14 cellular contexts compared by ENCODE assay signal in genomic region chr19:55174425-55175116, GRCh38. TPM values are rescaled to one million over a fixed set of nuclear protein-coding genes. Genes with fewer than 3 reads are reported as not detected.
DNase-seq lines count a peak whose midpoint lies in the region; ATAC-seq, FAIRE-seq and TF ChIP-seq lines count a peak whose summit lies in the region.
"Had no signal": no experiment of that assay in that cellular context is flagged by ENCODE, and none has a peak within 500 bp of the region (broad histone marks: within the 10 kb centered on the region; RNA-seq: fewer than 3 reads in every experiment).

No MANE protein-coding gene starts in this region.

- no peak for TF ChIP-seq CTCF in HCT116 (IDR thresholded peaks at IDR 0.05 in 2 of 3, conservative IDR thresholded peaks at IDR 0.05 in 1 of 3; ENCODE audit: borderline replicate concordance in 1 of 3, insufficient read depth in 1 of 3, low read depth in 2 of 3, low read length in 2 of 3)
- no peak for TF ChIP-seq CTCF in K562 (IDR thresholded peaks at IDR 0.05 in 2 of 3, conservative IDR thresholded peaks at IDR 0.05 in 1 of 3; ENCODE audit: insufficient read depth in 2 of 3, low read depth in 1 of 3, low read length in 3 of 3)
- no peak for TF ChIP-seq CTCF in nephron (IDR thresholded peaks at IDR 0.05; ENCODE audit: unreplicated experiment in 3 of 3)

- BruUV-seq in HCT116 (replicated peaks; lab: Mats Ljungman, UMichigan) (no TSS peak), K562 (replicated peaks; lab: Mats Ljungman, UMichigan) (TSS peak; percentile 76)

- H3K36me3 ChIP-seq in HCT116 (ENCODE audit: control insufficient read depth in 1 of 2, insufficient read depth in 2 of 2, low read length in 2 of 2) (no peaks in the 10 kb centered on the region), K562 (ENCODE audit: control insufficient read depth, insufficient read depth, low read length) (no peaks in the 10 kb centered on the region)
- H3K36me3 ChIP-seq: lower lobe of right lung had no signal

- no peaks in the 10 kb centered on the region for H3K9me2 ChIP-seq in HCT116 (ENCODE audit: insufficient read depth)

- H4K20me1 ChIP-seq in HCT116 (ENCODE audit: insufficient read depth) (no peaks in the 10 kb centered on the region), K562 (replicated peaks; ENCODE audit: control insufficient read depth, insufficient read depth, low read length) (peaks cover 6% of the 10 kb centered on the region; the same call in 1 of the 2 replicates)

- CTCF ChIA-PET in activated CD4-positive, alpha-beta memory T cell treated with anti-CD3 and anti-CD28 coated beads, Interleukin-2, amount 10 ng/mL, durations not matched to agents 7 days and 5 days (lab: Charles Lee), result interaction anchor here (0.7 to 2.6 kb wide), 2 partner anchors 14 to 262 kb away, joined by 3 to 7 read pairs; no protein-coding TSS in a partner anchor
- CTCF ChIA-PET in activated CD4-positive, alpha-beta memory T cell treated with anti-CD3 and anti-CD28 coated beads for 36 hours (lab: Charles Lee), result interaction anchor here (1.1 to 3.2 kb wide), 3 partner anchors 10 to 86 kb away, joined by 3 to 17 read pairs (median 9); no protein-coding TSS in a partner anchor
- CTCF ChIA-PET in HCT116 (lab: Charles Lee), result interaction anchor here (1.1 to 2.4 kb wide), 2 partner anchors 8 to 14 kb away, joined by 3 to 13 read pairs; partner anchors contain the start of gene DNAAF3
- CTCF ChIA-PET in K562 (lab: Yijun Ruan, JAX; ENCODE audit: low intra/inter-chr PET ratio), result no interaction called here

- no peak for TF ChIP-seq EP300 in K562 (IDR thresholded peaks at IDR 0.05; ENCODE audit: low read length)

- H3K4me3 Mint-ChIP-seq in activated CD4-positive, alpha-beta memory T cell treated with anti-CD3 and anti-CD28 coated beads, Interleukin-2, amount 10 ng/mL, durations not matched to agents 7 days and 5 days, result peak overlapping the region; percentile 51
- H3K4me3 Mint-ChIP-seq in activated CD4-positive, alpha-beta memory T cell treated with anti-CD3 and anti-CD28 coated beads for 36 hours, result no peak overlapping the region
- peak overlapping the region in 2 of 3 experiments; percentile 69 to 80 for H3K4me3 Mint-ChIP-seq in nephron

- H3K36me3 Mint-ChIP-seq in activated CD4-positive, alpha-beta memory T cell treated with anti-CD3 and anti-CD28 coated beads, Interleukin-2, amount 10 ng/mL, durations not matched to agents 7 days and 5 days (ENCODE audit: low read depth), result no peaks in the 10 kb centered on the region
- H3K36me3 Mint-ChIP-seq in activated CD4-positive, alpha-beta memory T cell treated with anti-CD3 and anti-CD28 coated beads for 36 hours, result no peaks in the 10 kb centered on the region
- no peaks in the 10 kb centered on the region for H3K36me3 Mint-ChIP-seq in nephron (ENCODE audit: low read depth)

- intact Hi-C loops in activated CD4-positive, alpha-beta memory T cell treated with anti-CD3 and anti-CD28 coated beads for 36 hours (cut with micrococcal nuclease), result loop anchor here (10.0 kb wide), 1 partner anchor 80 kb away; the partner anchor contains the start of gene PPP6R1
- intact Hi-C loops in HCT116 (cut with micrococcal nuclease), result no loop called here
- intact Hi-C loops in K562 (cut with micrococcal nuclease), result no loop called here

- H3K4me1 ChIP-seq in HCT116 (ENCODE audit: control insufficient read depth in 1 of 2, insufficient read depth in 2 of 2, low read length in 2 of 2), result peaks cover 10 to 51% of the 10 kb centered on the region in 2 experiments; a peak in 3 of 4 replicates
- H3K4me1 ChIP-seq in K562 (replicated peaks in 1 of 2; ENCODE audit: control insufficient read depth in 2 of 2, insufficient read depth in 2 of 2, low read length in 2 of 2), result peaks cover 32 to 48% of the 10 kb centered on the region in 2 experiments

- H3K27ac Mint-ChIP-seq in activated CD4-positive, alpha-beta memory T cell treated with anti-CD3 and anti-CD28 coated beads, Interleukin-2, amount 10 ng/mL, durations not matched to agents 7 days and 5 days, result no peak overlapping the region
- H3K27ac Mint-ChIP-seq in activated CD4-positive, alpha-beta memory T cell treated with anti-CD3 and anti-CD28 coated beads for 36 hours, result no peak overlapping the region
- H3K27ac Mint-ChIP-seq in nephron, result no peak overlapping the region

- H3K79me2 ChIP-seq in HCT116 (ENCODE audit: insufficient read depth, low read length) (no peaks in the 10 kb centered on the region), K562 (ENCODE audit: control insufficient read depth, insufficient read depth, low read length) (no peaks in the 10 kb centered on the region; the same call in 2 of the 3 replicates)

- no peak for TF ChIP-seq POLR2A in HCT116 (IDR thresholded peaks at IDR 0.05; ENCODE audit: borderline replicate concordance, extremely low read depth, insufficient read depth, insufficient read length)
- TF ChIP-seq POLR2A in K562 (conservative IDR thresholded peaks at IDR 0.05), result no peak; the same call in 1 of the 2 replicates

- H2AFZ ChIP-seq in HCT116 (ENCODE audit: low read depth, low read length, poor library complexity, severe bottlenecking) (no peak overlapping the region), K562 (ENCODE audit: low read depth, low read length) (peak overlapping the region; percentile 95)

- POLR2A ChIA-PET in activated CD4-positive, alpha-beta memory T cell treated with anti-CD3 and anti-CD28 coated beads, Interleukin-2, amount 10 ng/mL, durations not matched to agents 7 days and 5 days (lab: Charles Lee), result no interaction called here
- POLR2A ChIA-PET in activated CD4-positive, alpha-beta memory T cell treated with anti-CD3 and anti-CD28 coated beads for 36 hours (lab: Charles Lee), result no interaction called here
- POLR2A ChIA-PET in HCT116 (lab: Charles Lee), result interaction anchor here (0.7 to 2.0 kb wide), 2 partner anchors 15 to 36 kb away, joined by 3 to 5 read pairs; no protein-coding TSS in a partner anchor
- POLR2A ChIA-PET in K562 (lab: Yijun Ruan, JAX), result interaction anchor here (0.5 to 2.7 kb wide), 12 partner anchors 8 to 279 kb away, joined by 3 to 19 read pairs (median 4); partner anchors contain the start of genes DNAAF3, PPP6R1, PTPRH and UBE2S

- H3K4me3 ChIP-seq in HCT116 (replicated peaks in 1 of 2; ENCODE audit: low read depth in 1 of 2, low read length in 2 of 2) (peak overlapping the region in 1 of 2 experiments; percentile 68; a peak in 2 of 4 replicates), K562 (peak overlapping the region; percentile 60)

- peaks cover 33% of the 10 kb centered on the region for H3K4me1 Mint-ChIP-seq in activated CD4-positive, alpha-beta memory T cell treated with anti-CD3 and anti-CD28 coated beads, Interleukin-2, amount 10 ng/mL, durations not matched to agents 7 days and 5 days
- H3K4me1 Mint-ChIP-seq in activated CD4-positive, alpha-beta memory T cell treated with anti-CD3 and anti-CD28 coated beads for 36 hours (ENCODE audit: low read depth), result peaks cover 10% of the 10 kb centered on the region
- H3K4me1 Mint-ChIP-seq in nephron, result peaks cover 7% of the 10 kb centered on the region

- TF ChIP-seq RAD21 in HCT116 (IDR thresholded peaks at IDR 0.05; ENCODE audit: low read depth), result no peak
- TF ChIP-seq RAD21 in K562 (CRISPR knock-in tag; conservative IDR thresholded peaks at IDR 0.05 in 1 of 2, IDR thresholded peaks at IDR 0.05 in 1 of 2), result no peak

- no peaks in the 10 kb centered on the region for H3K9me1 ChIP-seq in K562 (ENCODE audit: control insufficient read depth, insufficient read depth, low read length)

- H3K27me3 Mint-ChIP-seq in activated CD4-positive, alpha-beta memory T cell treated with anti-CD3 and anti-CD28 coated beads, Interleukin-2, amount 10 ng/mL, durations not matched to agents 7 days and 5 days, result peaks cover 56% of the 10 kb centered on the region
- H3K27me3 Mint-ChIP-seq in activated CD4-positive, alpha-beta memory T cell treated with anti-CD3 and anti-CD28 coated beads for 36 hours, result peaks cover 61% of the 10 kb centered on the region
- peaks cover 100% of the 10 kb centered on the region for H3K27me3 Mint-ChIP-seq in nephron (ENCODE audit: low read depth)

- RAD21 ChIA-PET in HCT116 (lab: Charles Lee; ENCODE audit: low non-redundant PET in 1 of 2, low total read pairs in 2 of 2, uncharacterized antibody in 2 of 2, unreplicated experiment in 2 of 2), result no interaction called here

- no peak for DNase-seq in activated CD4-positive, alpha-beta memory T cell treated with anti-CD3 and anti-CD28 coated beads, Interleukin-2, amount 10 ng/mL, durations not matched to agents 7 days and 5 days
- no peak for DNase-seq in activated CD4-positive, alpha-beta memory T cell treated with anti-CD3 and anti-CD28 coated beads for 36 hours
- DNase-seq in HCT116 (ENCODE audit: low read depth, low spot score) (no peak), K562 (ENCODE audit: extremely low read depth in 1 of 4, low spot score in 3 of 4) (peak in 1 of 4 experiments; percentile 21), DMS153 (lab: John Stamatoyannopoulos, UW) (no peak)
- DNase-seq in activated CD4-positive, CD25-positive, alpha-beta regulatory T cell treated with anti-CD3 and anti-CD28 coated beads, Interleukin-2, amount 50 U/mL, for 72 hours, result no peak
- DNase-seq: lower lobe of right lung, NCI-H524 treated with DMSO at 0.1 percent for 48 hours had no signal

- peaks cover 5% of the 10 kb centered on the region for H3K9me3 Mint-ChIP-seq in activated CD4-positive, alpha-beta memory T cell treated with anti-CD3 and anti-CD28 coated beads, Interleukin-2, amount 10 ng/mL, durations not matched to agents 7 days and 5 days
- H3K9me3 Mint-ChIP-seq in activated CD4-positive, alpha-beta memory T cell treated with anti-CD3 and anti-CD28 coated beads for 36 hours, result no peaks in the 10 kb centered on the region
- peaks cover 5% of the 10 kb centered on the region for H3K9me3 Mint-ChIP-seq in nephron

- no peak overlapping the region for H3K9ac ChIP-seq in HCT116 (ENCODE audit: low read length)
- H3K9ac ChIP-seq in K562 (ENCODE audit: insufficient read depth in 1 of 2, low read depth in 2 of 2, low read length in 2 of 2), result peak overlapping the region; percentile 72 to 94

- ATAC-seq in HCT116 (no peak), K562 (peak; percentile 5), HG03432 (IDR thresholded peaks at IDR 0.05; ENCODE audit: unreplicated experiment) (no peak)

- H3K4me2 ChIP-seq in HCT116 (ENCODE audit: low read length), result peak overlapping the region; percentile 99
- H3K4me2 ChIP-seq in K562 (ENCODE audit: insufficient read depth, low read length), result peak overlapping the region; percentile 88

- WGBS in K562 (ENCODE audit: insufficient coverage, low coverage, missing lambda C conversion rate), result 0% methylated on average over 17 of the region's 21 CpGs

- in situ Hi-C loops in K562 (cut with MboI), result loop anchor here (25.0 kb wide), 1 partner anchor 963 kb away; the partner anchor contains the start of gene ZNF444

- FAIRE-seq in K562 (lab: Jason Lieb, UNC), result no peak

- H3K27me3 ChIP-seq in HCT116 (ENCODE audit: insufficient read depth, low read length), result no peaks in the 10 kb centered on the region
- H3K27me3 ChIP-seq in K562 (ENCODE audit: control insufficient read depth in 2 of 2, insufficient read depth in 2 of 2, low read length in 2 of 2), result no peaks in the 10 kb centered on the region

- peak overlapping the region; percentile 56 for H3K27ac ChIP-seq in HCT116 (ENCODE audit: low read depth, low read length)
- H3K27ac ChIP-seq in K562 (ENCODE audit: extremely low read depth, low read depth, low read length), result peak overlapping the region; percentile 75
- H3K27ac ChIP-seq: lower lobe of right lung had no signal

- H3K9me3 ChIP-seq in HCT116 (ENCODE audit: control insufficient read depth in 1 of 2, insufficient read depth in 1 of 2, low read depth in 1 of 2, low read length in 2 of 2) (peaks cover 0 to 5% of the 10 kb centered on the region in 2 experiments; a peak in 1 of 4 replicates), K562 (replicated peaks; ENCODE audit: control insufficient read depth, insufficient read depth, low read depth, low read length) (no peaks in the 10 kb centered on the region)
- H3K9me3 ChIP-seq: lower lobe of right lung had no signal

RNA-seq across cellular contexts. Expression of gene SYT5, which starts 5.5 kb away (rescaled TPM):
- not detected for total RNA-seq in activated CD4-positive, alpha-beta memory T cell treated with anti-CD3 and anti-CD28 coated beads, Interleukin-2, amount 10 ng/mL, durations not matched to agents 7 days and 5 days
- total RNA-seq in activated CD4-positive, alpha-beta memory T cell treated with anti-CD3 and anti-CD28 coated beads for 36 hours, result under 1 TPM in 1 of 2 experiments, not detected in 1; 0.22 TPM
- total RNA-seq in HCT116 (2021; ENCODE audit: unreplicated experiment) (2.3 TPM), K562 (2014; rRNA removed) (9.9 and 15.7 TPM in 2 replicates), K562 (2014; rRNA removed; fragmentation: Illumina TruSeq; extraction: Trizol) (8.8 and 9.8 TPM in 2 replicates), K562 (2015; rRNA removed; fragmentation: Illumina TruSeq; extraction: Trizol) (6.6 and 7.2 TPM in 2 replicates), K562 (2021) (19.9 and 20.9 TPM in 2 replicates)
- 0.75 and 1.8 TPM in 2 replicates for polyA plus RNA-seq in HCT116 (2012)
- total RNA-seq in K562 (2011; cell fraction: chromatin; rRNA removed; ENCODE audit: low replicate concordance), result 8.2 and 12.8 TPM in 2 replicates
- total RNA-seq in K562 (2011; cell fraction: nucleolus; rRNA removed), result 5.1 and 5.5 TPM in 2 replicates
- total RNA-seq in K562 (2011; cell fraction: nucleoplasm; rRNA removed), result 8.5 and 9.7 TPM in 2 replicates
- polyA plus RNA-seq in K562 (2011; rRNA removed) (3.9 and 5.0 TPM in 2 replicates), K562 (2014; fragmentation: Illumina TruSeq; extraction: Trizol) (18.0 and 19.4 TPM in 2 replicates), K562 (2014; fragmentation: Nextera tagmentation; extraction: Ambion mirVana) (1 to 10 TPM; 1.3 to 2.1 TPM), K562 (2014; rRNA removed) (14.2 and 15.2 TPM in 2 replicates)
- polyA plus RNA-seq in K562 (2011; cell fraction: cytosol; rRNA removed), result 4.3 and 6.8 TPM in 2 replicates
- polyA plus RNA-seq in K562 (2011; cell fraction: nucleus; rRNA removed), result 5.3 and 5.7 TPM in 2 replicates
- 15.2 and 38.7 TPM in 2 replicates for polyA plus RNA-seq in K562 (2012)
- 2.4 and 5.1 TPM in 2 replicates for polyA minus RNA-seq in K562 (2011; rRNA and poly(A)+ RNA removed)
- 8.4 and 13.2 TPM in 2 replicates for polyA minus RNA-seq in K562 (2011; cell fraction: cytosol; rRNA and poly(A)+ RNA removed)
- polyA minus RNA-seq in K562 (2011; cell fraction: nucleus; rRNA and poly(A)+ RNA removed), result 3.1 and 3.4 TPM in 2 replicates
- total RNA-seq: Daoy, lower lobe of right lung, Right ventricle myocardium superior, ureter had no signal

RNA-seq across cellular contexts. Expression of gene DNAAF3, which starts 8.2 kb away (rescaled TPM):
- total RNA-seq in activated CD4-positive, alpha-beta memory T cell treated with anti-CD3 and anti-CD28 coated beads, Interleukin-2, amount 10 ng/mL, durations not matched to agents 7 days and 5 days, result not detected
- not detected for total RNA-seq in activated CD4-positive, alpha-beta memory T cell treated with anti-CD3 and anti-CD28 coated beads for 36 hours
- 52.8 TPM for total RNA-seq in HCT116 (2021; ENCODE audit: unreplicated experiment)
- polyA plus RNA-seq in HCT116 (2012), result 34.3 and 47.5 TPM in 2 replicates
- total RNA-seq in K562 (2011; cell fraction: chromatin; rRNA removed; ENCODE audit: low replicate concordance), result 9.1 and 32.2 TPM in 2 replicates
- 17.6 and 19.3 TPM in 2 replicates for total RNA-seq in K562 (2011; cell fraction: nucleolus; rRNA removed)
- 17.8 and 22.7 TPM in 2 replicates for total RNA-seq in K562 (2011; cell fraction: nucleoplasm; rRNA removed)
- 49.8 and 66.8 TPM in 2 replicates for total RNA-seq in K562 (2014; rRNA removed)
- total RNA-seq in K562 (2014; rRNA removed; fragmentation: Illumina TruSeq; extraction: Trizol), result 19.7 and 21.6 TPM in 2 replicates
- 27.6 and 28.5 TPM in 2 replicates for total RNA-seq in K562 (2015; rRNA removed; fragmentation: Illumina TruSeq; extraction: Trizol)
- 43.0 and 44.3 TPM in 2 replicates for total RNA-seq in K562 (2021)
- 29.3 and 46.8 TPM in 2 replicates for polyA plus RNA-seq in K562 (2011; rRNA removed)
- polyA plus RNA-seq in K562 (2011; cell fraction: cytosol; rRNA removed), result 84.8 and 128 TPM in 2 replicates
- polyA plus RNA-seq in K562 (2011; cell fraction: nucleus; rRNA removed), result 48.2 and 66.5 TPM in 2 replicates
- 41.3 and 45.3 TPM in 2 replicates for polyA plus RNA-seq in K562 (2012)
- polyA plus RNA-seq in K562 (2014; fragmentation: Illumina TruSeq; extraction: Trizol), result 61.5 and 67.6 TPM in 2 replicates
- polyA plus RNA-seq in K562 (2014; fragmentation: Nextera tagmentation; extraction: Ambion mirVana), result 10 to 100 TPM; 29.7 to 54.4 TPM
- polyA plus RNA-seq in K562 (2014; rRNA removed), result 50.2 and 65.0 TPM in 2 replicates
- polyA minus RNA-seq in K562 (2011; rRNA and poly(A)+ RNA removed), result 7.2 and 9.1 TPM in 2 replicates
- 18.7 and 19.0 TPM in 2 replicates for polyA minus RNA-seq in K562 (2011; cell fraction: cytosol; rRNA and poly(A)+ RNA removed)
- 7.1 and 10.8 TPM in 2 replicates for polyA minus RNA-seq in K562 (2011; cell fraction: nucleus; rRNA and poly(A)+ RNA removed)

RNA-seq across cellular contexts. Expression of gene TNNI3, which starts 17.0 kb away (rescaled TPM):
- not detected for total RNA-seq in activated CD4-positive, alpha-beta memory T cell treated with anti-CD3 and anti-CD28 coated beads, Interleukin-2, amount 10 ng/mL, durations not matched to agents 7 days and 5 days
- not detected for total RNA-seq in activated CD4-positive, alpha-beta memory T cell treated with anti-CD3 and anti-CD28 coated beads for 36 hours
- total RNA-seq in HCT116 (2021; ENCODE audit: unreplicated experiment) (42.1 TPM), K562 (2014; rRNA removed) (107 and 125 TPM in 2 replicates), K562 (2014; rRNA removed; fragmentation: Illumina TruSeq; extraction: Trizol) (22.0 and 26.5 TPM in 2 replicates), K562 (2015; rRNA removed; fragmentation: Illumina TruSeq; extraction: Trizol) (74.2 and 76.5 TPM in 2 replicates), K562 (2021) (53.7 and 63.3 TPM in 2 replicates)
- polyA plus RNA-seq in HCT116 (2012), result 38.5 and 43.5 TPM in 2 replicates
- total RNA-seq in K562 (2011; cell fraction: chromatin; rRNA removed; ENCODE audit: low replicate concordance), result 25.9 and 44.0 TPM in 2 replicates
- total RNA-seq in K562 (2011; cell fraction: nucleolus; rRNA removed), result 23.2 and 24.3 TPM in 2 replicates
- total RNA-seq in K562 (2011; cell fraction: nucleoplasm; rRNA removed), result 27.0 and 36.9 TPM in 2 replicates
- polyA plus RNA-seq in K562 (2011; rRNA removed) (28.1 and 33.8 TPM in 2 replicates), K562 (2014; fragmentation: Illumina TruSeq; extraction: Trizol) (42.0 and 55.7 TPM in 2 replicates), K562 (2014; fragmentation: Nextera tagmentation; extraction: Ambion mirVana) (10 to 100 TPM in 1 of 2 experiments, 1 to 10 TPM in 1; 4.7 to 17.2 TPM), K562 (2014; rRNA removed) (143 and 158 TPM in 2 replicates)
- polyA plus RNA-seq in K562 (2011; cell fraction: cytosol; rRNA removed), result 41.8 and 52.3 TPM in 2 replicates
- polyA plus RNA-seq in K562 (2011; cell fraction: nucleus; rRNA removed), result 61.1 and 64.7 TPM in 2 replicates
- 58.4 and 68.8 TPM in 2 replicates for polyA plus RNA-seq in K562 (2012)
- 6.4 and 7.0 TPM in 2 replicates for polyA minus RNA-seq in K562 (2011; rRNA and poly(A)+ RNA removed)
- polyA minus RNA-seq in K562 (2011; cell fraction: cytosol; rRNA and poly(A)+ RNA removed), result 7.1 and 13.3 TPM in 2 replicates
- 10.6 and 16.3 TPM in 2 replicates for polyA minus RNA-seq in K562 (2011; cell fraction: nucleus; rRNA and poly(A)+ RNA removed)
- total RNA-seq: glomerular endothelial cell, ureter had no signal

RNA-seq across cellular contexts. Expression of gene TNNT1, which starts 25.6 kb away (rescaled TPM):
- total RNA-seq in activated CD4-positive, alpha-beta memory T cell treated with anti-CD3 and anti-CD28 coated beads, Interleukin-2, amount 10 ng/mL, durations not matched to agents 7 days and 5 days, result under 1 TPM; 0.38 to 0.68 TPM
- total RNA-seq in activated CD4-positive, alpha-beta memory T cell treated with anti-CD3 and anti-CD28 coated beads for 36 hours, result not detected
- total RNA-seq in HCT116 (2021; ENCODE audit: unreplicated experiment), result 188 TPM
- 219 and 251 TPM in 2 replicates for polyA plus RNA-seq in HCT116 (2012)
- 33.1 and 49.0 TPM in 2 replicates for total RNA-seq in K562 (2011; cell fraction: chromatin; rRNA removed; ENCODE audit: low replicate concordance)
- 39.5 and 44.5 TPM in 2 replicates for total RNA-seq in K562 (2011; cell fraction: nucleolus; rRNA removed)
- 49.1 and 49.5 TPM in 2 replicates for total RNA-seq in K562 (2011; cell fraction: nucleoplasm; rRNA removed)
- total RNA-seq in K562 (2014; rRNA removed), result 366 and 390 TPM in 2 replicates
- 114 and 159 TPM in 2 replicates for total RNA-seq in K562 (2014; rRNA removed; fragmentation: Illumina TruSeq; extraction: Trizol)
- total RNA-seq in K562 (2015; rRNA removed; fragmentation: Illumina TruSeq; extraction: Trizol), result 244 and 252 TPM in 2 replicates
- total RNA-seq in K562 (2021), result 207 and 227 TPM in 2 replicates
- polyA plus RNA-seq in K562 (2011; rRNA removed), result 177 and 189 TPM in 2 replicates
- 173 and 189 TPM in 2 replicates for polyA plus RNA-seq in K562 (2011; cell fraction: cytosol; rRNA removed)
- polyA plus RNA-seq in K562 (2011; cell fraction: nucleus; rRNA removed), result 99.4 and 117 TPM in 2 replicates
- 276 and 308 TPM in 2 replicates for polyA plus RNA-seq in K562 (2012)
- 224 and 227 TPM in 2 replicates for polyA plus RNA-seq in K562 (2014; fragmentation: Illumina TruSeq; extraction: Trizol)
- 10 to 100 TPM; 31.8 to 43.6 TPM for polyA plus RNA-seq in K562 (2014; fragmentation: Nextera tagmentation; extraction: Ambion mirVana)
- polyA plus RNA-seq in K562 (2014; rRNA removed), result 324 and 325 TPM in 2 replicates
- polyA minus RNA-seq in K562 (2011; rRNA and poly(A)+ RNA removed), result 86.4 and 93.6 TPM in 2 replicates
- polyA minus RNA-seq in K562 (2011; cell fraction: cytosol; rRNA and poly(A)+ RNA removed), result 45.8 and 53.1 TPM in 2 replicates
- polyA minus RNA-seq in K562 (2011; cell fraction: nucleus; rRNA and poly(A)+ RNA removed), result 24.5 and 35.7 TPM in 2 replicates
- total RNA-seq: glomerular endothelial cell, lower lobe of right lung had no signal

RNA-seq across cellular contexts. Expression of gene PTPRH, which starts 34.7 kb away (rescaled TPM):
- total RNA-seq in activated CD4-positive, alpha-beta memory T cell treated with anti-CD3 and anti-CD28 coated beads, Interleukin-2, amount 10 ng/mL, durations not matched to agents 7 days and 5 days, result not detected
- total RNA-seq in activated CD4-positive, alpha-beta memory T cell treated with anti-CD3 and anti-CD28 coated beads for 36 hours, result not detected
- total RNA-seq in HCT116 (2021; ENCODE audit: unreplicated experiment) (15.9 TPM), K562 (2014; rRNA removed) (24.0 and 36.5 TPM in 2 replicates), K562 (2014; rRNA removed; fragmentation: Illumina TruSeq; extraction: Trizol) (14.7 and 17.6 TPM in 2 replicates), K562 (2015; rRNA removed; fragmentation: Illumina TruSeq; extraction: Trizol) (18.6 and 19.0 TPM in 2 replicates), K562 (2021) (25.5 and 26.4 TPM in 2 replicates)
- 25.5 and 27.0 TPM in 2 replicates for polyA plus RNA-seq in HCT116 (2012)
- 57.9 and 171 TPM in 2 replicates for total RNA-seq in K562 (2011; cell fraction: chromatin; rRNA removed; ENCODE audit: low replicate concordance)
- 67.1 and 78.4 TPM in 2 replicates for total RNA-seq in K562 (2011; cell fraction: nucleolus; rRNA removed)
- 53.0 and 59.6 TPM in 2 replicates for total RNA-seq in K562 (2011; cell fraction: nucleoplasm; rRNA removed)
- polyA plus RNA-seq in K562 (2011; rRNA removed) (33.6 and 34.3 TPM in 2 replicates), K562 (2014; fragmentation: Illumina TruSeq; extraction: Trizol) (31.2 and 33.2 TPM in 2 replicates), K562 (2014; fragmentation: Nextera tagmentation; extraction: Ambion mirVana) (1 to 10 TPM in 1 of 2 experiments, under 1 TPM in 1; 0.87 to 2.9 TPM), K562 (2014; rRNA removed) (22.7 and 22.8 TPM in 2 replicates)
- polyA plus RNA-seq in K562 (2011; cell fraction: cytosol; rRNA removed), result 31.6 and 38.9 TPM in 2 replicates
- polyA plus RNA-seq in K562 (2011; cell fraction: nucleus; rRNA removed), result 66.1 and 111 TPM in 2 replicates
- 19.2 and 61.5 TPM in 2 replicates for polyA plus RNA-seq in K562 (2012)
- 34.7 and 44.2 TPM in 2 replicates for polyA minus RNA-seq in K562 (2011; rRNA and poly(A)+ RNA removed)
- polyA minus RNA-seq in K562 (2011; cell fraction: cytosol; rRNA and poly(A)+ RNA removed), result 15.8 and 20.3 TPM in 2 replicates
- polyA minus RNA-seq in K562 (2011; cell fraction: nucleus; rRNA and poly(A)+ RNA removed), result 46.6 and 47.5 TPM in 2 replicates

Comparison
In these comparisons a context has a peak if more than half of its experiments do, and no peak if none do; other contexts are left out.
1. RNA of gene DNAAF3, which starts 8.2 kb away (total RNA-seq): 52.8 TPM in HCT116 (single experiment) and 9.1 to 66.8 TPM in K562; not detected in activated CD4-positive, alpha-beta memory T cell treated with anti-CD3 and anti-CD28 coated beads for 36 hours and not detected in activated CD4-positive, alpha-beta memory T cell treated with anti-CD3 and anti-CD28 coated beads, Interleukin-2, amount 10 ng/mL, durations not matched to agents 7 days and 5 days; every median in the first group is over 4 times any median in the second.
2. RNA of gene TNNI3, which starts 17.0 kb away (total RNA-seq): 22.0 to 125 TPM in K562 and 42.1 TPM in HCT116 (single experiment); not detected in activated CD4-positive, alpha-beta memory T cell treated with anti-CD3 and anti-CD28 coated beads, Interleukin-2, amount 10 ng/mL, durations not matched to agents 7 days and 5 days and not detected in activated CD4-positive, alpha-beta memory T cell treated with anti-CD3 and anti-CD28 coated beads for 36 hours; every median in the first group is over 10 times any median in the second.
3. POLR2A ChIA-PET loops: an anchor here in HCT116 (0.7 to 2.0 kb wide) and K562 (0.5 to 2.7 kb wide); none called in activated CD4-positive, alpha-beta memory T cell treated with anti-CD3 and anti-CD28 coated beads, Interleukin-2, amount 10 ng/mL, durations not matched to agents 7 days and 5 days and activated CD4-positive, alpha-beta memory T cell treated with anti-CD3 and anti-CD28 coated beads for 36 hours.